In the genomic region with DNA sequence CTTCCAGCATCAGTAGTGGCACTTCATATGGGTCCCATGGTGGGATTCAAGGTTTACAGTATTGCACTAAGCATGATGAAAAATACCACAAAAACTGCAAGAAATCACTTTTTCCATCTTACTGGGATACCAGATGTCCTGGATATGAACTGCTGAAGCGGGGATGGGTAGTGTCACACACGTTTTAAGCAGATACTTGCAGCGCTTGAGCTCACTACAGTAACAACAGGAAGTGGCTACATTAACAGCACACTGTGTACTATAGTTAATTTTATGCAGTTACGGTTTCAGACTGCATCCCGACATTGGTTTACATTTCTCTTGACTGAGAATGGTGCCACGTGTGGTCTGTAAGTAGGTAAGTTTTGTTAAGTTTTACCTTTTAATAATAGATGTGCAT, we compare ENCODE assay signal across 8 cellular contexts. TPM values are rescaled to one million over a fixed set of nuclear protein-coding genes. Genes with fewer than 3 reads are reported as not detected.
DNase-seq lines count a peak whose midpoint lies in the region; ATAC-seq and TF ChIP-seq lines count a peak whose summit lies in the region.

No MANE protein-coding gene starts in this region.

- H3K27ac ChIP-seq in gastrocnemius medialis = no peak overlapping the region

- no peaks in the 10 kb centered on the region for H3K9me3 ChIP-seq in gastrocnemius medialis

- H3K27me3 Mint-ChIP-seq in T-cell = no peaks in the 10 kb centered on the region
- no peaks in the 10 kb centered on the region for H3K27me3 Mint-ChIP-seq in natural killer cell treated with Interleukin-12 subunit alpha and Interleukin-12 subunit beta and Interleukin-15 and Interleukin-18, amount 100 ng/mL, for 72 hours

- H3K36me3 Mint-ChIP-seq in T-cell = peaks cover 40% of the 10 kb centered on the region
- peaks cover 7% of the 10 kb centered on the region for H3K36me3 Mint-ChIP-seq in natural killer cell treated with Interleukin-12 subunit alpha and Interleukin-12 subunit beta and Interleukin-15 and Interleukin-18, amount 100 ng/mL, for 72 hours

- peaks cover 89 to 98% (median 92%) of the 10 kb centered on the region in 3 donors for H3K4me1 Mint-ChIP-seq in T-cell
- peaks cover 57 to 58% of the 10 kb centered on the region in 2 donors for H3K4me1 Mint-ChIP-seq in natural killer cell treated with Interleukin-12 subunit alpha and Interleukin-12 subunit beta and Interleukin-15 and Interleukin-18, amount 100 ng/mL, for 72 hours (ENCODE audit: low read depth in 2 of 2)

- TF ChIP-seq CTCF in gastrocnemius medialis (IDR thresholded peaks at IDR 0.05 in 4 of 5, conservative IDR thresholded peaks at IDR 0.05 in 1 of 5) = no peak

- peaks cover 0 to 16% of the 10 kb centered on the region in 2 donors for H3K36me3 ChIP-seq in gastrocnemius medialis

- no peaks in the 10 kb centered on the region for H3K9me3 Mint-ChIP-seq in T-cell
- H3K9me3 Mint-ChIP-seq in natural killer cell treated with Interleukin-12 subunit alpha and Interleukin-12 subunit beta and Interleukin-15 and Interleukin-18, amount 100 ng/mL, for 72 hours = no peaks in the 10 kb centered on the region

- H3K4me3 ChIP-seq in gastrocnemius medialis = no peak overlapping the region

- intact Hi-C loops in gastrocnemius medialis (cut with DNase I; ENCODE audit: low total_unique reads) = no loop called here

- CTCF ChIA-PET in T-cell (lab: Charles Lee) = interaction anchor here (0.6 to 2.5 kb wide), 7 partner anchors 8 to 270 kb away, joined by 3 to 30 read pairs (median 5); no protein-coding TSS in a partner anchor

- peak overlapping the region; percentile 93 to 97 for H3K27ac Mint-ChIP-seq in T-cell
- peak overlapping the region; percentile 90 to 95 for H3K27ac Mint-ChIP-seq in natural killer cell treated with Interleukin-12 subunit alpha and Interleukin-12 subunit beta and Interleukin-15 and Interleukin-18, amount 100 ng/mL, for 72 hours

- DNase-seq in T-cell (peak in 29 of 34 experiments; percentile 30 to 82 (median 56)), DMS 273 treated with DMSO at 0.1 percent for 48 hours (lab: John Stamatoyannopoulos, UW) (no peak), KG1 (lab: John Stamatoyannopoulos, UW) (no peak), NOMO-1 treated with dmso at 0.1 percent for 144 hours (lab: John Stamatoyannopoulos, UW; ENCODE audit: unreplicated experiment) (no peak), gastrocnemius medialis (no peak)
- DNase-seq in natural killer cell treated with Interleukin-12 subunit alpha and Interleukin-12 subunit beta and Interleukin-15 and Interleukin-18, amount 100 ng/mL, for 72 hours (ENCODE audit: low spot score) = peak; percentile 57

- in situ Hi-C loops in gastrocnemius medialis (cut with MboI; ENCODE audit: low sequenced_read_pairs in 4 of 4) = no loop called here

- POLR2A ChIA-PET in T-cell (lab: Charles Lee) = interaction anchor here (0.6 to 2.6 kb wide), 6 partner anchors 8 to 453 kb away, joined by 6 to 14 read pairs (median 10); partner anchors contain the start of gene ABHD2 (in 1 of the 2)

- ATAC-seq in GM18907 (IDR thresholded peaks at IDR 0.05; ENCODE audit: unreplicated experiment) = peak; percentile 37
- ATAC-seq in HG02759 (IDR thresholded peaks at IDR 0.05; ENCODE audit: unreplicated experiment) = peak; percentile 10
- ATAC-seq in T-cell (replicated peaks in 1 of 4) = peak; percentile 48 to 50 (median 50)
- peak in 1 of 2 donors; percentile 19 for ATAC-seq in natural killer cell treated with Interleukin-12 subunit alpha and Interleukin-12 subunit beta and Interleukin-15 and Interleukin-18, amount 100 ng/mL, for 72 hours
- no peak for ATAC-seq in gastrocnemius medialis

- peaks cover 0 to 2% (median 0%) of the 10 kb centered on the region in 3 donors for H3K27me3 ChIP-seq in gastrocnemius medialis

- peaks cover 11 to 15% of the 10 kb centered on the region in 2 donors for H3K4me1 ChIP-seq in gastrocnemius medialis

- H3K4me3 Mint-ChIP-seq in T-cell = peak overlapping the region; percentile 81 to 90 (median 83)
- H3K4me3 Mint-ChIP-seq in natural killer cell treated with Interleukin-12 subunit alpha and Interleukin-12 subunit beta and Interleukin-15 and Interleukin-18, amount 100 ng/mL, for 72 hours = peak overlapping the region; percentile 93

- TF ChIP-seq POLR2A in gastrocnemius medialis (IDR thresholded peaks at IDR 0.05) = no peak

RNA-seq across cellular contexts. Expression of gene ISG20, which starts 3.5 kb away (rescaled TPM):
- total RNA-seq in T-cell = 100 to 1,000 TPM; 141 to 206 (median 153) TPM
- 10 to 100 TPM; 21.8 to 30.2 TPM for total RNA-seq in natural killer cell treated with Interleukin-12 subunit alpha and Interleukin-12 subunit beta and Interleukin-15 and Interleukin-18, amount 100 ng/mL, for 72 hours
- 1 to 10 TPM; 1.2 to 9.2 (median 1.6) TPM for total RNA-seq in gastrocnemius medialis

RNA-seq across cellular contexts. Expression of gene AEN, which starts 14.2 kb away (rescaled TPM):
- total RNA-seq in T-cell = 10 to 100 TPM; 31.1 to 69.2 (median 51.5) TPM
- 10 to 100 TPM; 47.1 to 81.4 TPM for total RNA-seq in natural killer cell treated with Interleukin-12 subunit alpha and Interleukin-12 subunit beta and Interleukin-15 and Interleukin-18, amount 100 ng/mL, for 72 hours
- total RNA-seq in gastrocnemius medialis = 10 to 100 TPM; 16.1 to 19.2 (median 17.3) TPM

Comparison
In these comparisons a context has a peak if more than half of its experiments do, and no peak if none do; other contexts are left out.
1. ATAC-seq: peak in GM18907 (single experiment), HG02759 (single experiment) and T-cell (4 of 4); none in gastrocnemius medialis (0 of 2).
2. DNase-seq: peak in T-cell (29 of 34) and natural killer cell treated with Interleukin-12 subunit alpha and Interleukin-12 subunit beta and Interleukin-15 and Interleukin-18, amount 100 ng/mL, for 72 hours (single experiment); none in DMS 273 treated with DMSO at 0.1 percent for 48 hours (single experiment), KG1 (single experiment), NOMO-1 treated with dmso at 0.1 percent for 144 hours (single experiment) and gastrocnemius medialis (0 of 2).
3. RNA of gene ISG20, which starts 3.5 kb away (total RNA-seq): 141 to 206 TPM in T-cell; 21.8 to 30.2 TPM in natural killer cell treated with Interleukin-12 subunit alpha and Interleukin-12 subunit beta and Interleukin-15 and Interleukin-18, amount 100 ng/mL, for 72 hours and 1.2 to 9.2 TPM in gastrocnemius medialis; every median in the first group is over 4 times any median in the second.